In genomic region chr17:78890111-78890897, GRCh38 we compare ENCODE assay signal across 8 cellular contexts. TPM values are rescaled to one million over a fixed set of nuclear protein-coding genes. Genes with fewer than 3 reads are reported as not detected.
DNase-seq lines count a peak whose midpoint lies in the region; ATAC-seq lines count a peak whose summit lies in the region.

No MANE protein-coding gene starts in this region.

- CTCF ChIA-PET in activated CD8-positive, alpha-beta T cell treated with anti-CD3 and anti-CD28 coated beads, Interleukin-2, amount 10 ng/mL, durations not matched to agents 7 days and 5 days (lab: Charles Lee): interaction anchor here (1.1 to 2.6 kb wide), 7 partner anchors 13 to 155 kb away, joined by 3 to 13 read pairs (median 3); no protein-coding TSS in a partner anchor

- H3K9me3 Mint-ChIP-seq in activated CD8-positive, alpha-beta T cell treated with anti-CD3 and anti-CD28 coated beads, Interleukin-2, amount 10 ng/mL, durations not matched to agents 7 days and 5 days (ENCODE audit: insufficient read depth): no peaks in the 10 kb centered on the region

- H3K4me1 Mint-ChIP-seq in activated CD8-positive, alpha-beta T cell treated with anti-CD3 and anti-CD28 coated beads, Interleukin-2, amount 10 ng/mL, durations not matched to agents 7 days and 5 days (ENCODE audit: low read depth): peaks cover 37% of the 10 kb centered on the region

- peak; percentile 73 for DNase-seq in activated CD8-positive, alpha-beta T cell treated with anti-CD3 and anti-CD28 coated beads, Interleukin-2, amount 10 ng/mL, durations not matched to agents 7 days and 5 days
- peak; percentile 93 for DNase-seq in cardiac septum (ENCODE audit: low spot score)
- peak; percentile 6 to 30 (median 6) for DNase-seq in stimulated activated CD4-positive, alpha-beta T cell treated with anti-CD3 and anti-CD28 coated beads, TNF-alpha, amount 100 ng/mL, for 24 hours (ENCODE audit: low read depth in 3 of 3)
- DNase-seq in SHP77 (lab: John Stamatoyannopoulos, UW): no peak
- DNase-seq in DMS153 treated with DMSO at 0.1 percent for 48 hours (lab: John Stamatoyannopoulos, UW; ENCODE audit: unreplicated experiment): no peak

- no peak overlapping the region for H3K4me3 Mint-ChIP-seq in activated CD8-positive, alpha-beta T cell treated with anti-CD3 and anti-CD28 coated beads, Interleukin-2, amount 10 ng/mL, durations not matched to agents 7 days and 5 days

- peak overlapping the region; percentile 89 for H3K27ac Mint-ChIP-seq in activated CD8-positive, alpha-beta T cell treated with anti-CD3 and anti-CD28 coated beads, Interleukin-2, amount 10 ng/mL, durations not matched to agents 7 days and 5 days

- intact Hi-C loops in cardiac septum (cut with DNase I): no loop called here

- POLR2A ChIA-PET in activated CD8-positive, alpha-beta T cell treated with anti-CD3 and anti-CD28 coated beads, Interleukin-2, amount 10 ng/mL, durations not matched to agents 7 days and 5 days (lab: Charles Lee): interaction anchor here (1.1 kb wide), 1 partner anchor 32 kb away, joined by 3 read pairs; no protein-coding TSS in a partner anchor

- no peaks in the 10 kb centered on the region for H3K36me3 Mint-ChIP-seq in activated CD8-positive, alpha-beta T cell treated with anti-CD3 and anti-CD28 coated beads, Interleukin-2, amount 10 ng/mL, durations not matched to agents 7 days and 5 days (ENCODE audit: low read depth)

- H3K27me3 Mint-ChIP-seq in activated CD8-positive, alpha-beta T cell treated with anti-CD3 and anti-CD28 coated beads, Interleukin-2, amount 10 ng/mL, durations not matched to agents 7 days and 5 days (ENCODE audit: low read depth): no peaks in the 10 kb centered on the region

- ATAC-seq in HG03108 (IDR thresholded peaks at IDR 0.05; ENCODE audit: unreplicated experiment) (peak; percentile 43), GM21619 (IDR thresholded peaks at IDR 0.05; ENCODE audit: unreplicated experiment) (no peak), GM18907 (IDR thresholded peaks at IDR 0.05; ENCODE audit: unreplicated experiment) (no peak)
- ATAC-seq in activated CD8-positive, alpha-beta T cell treated with anti-CD3 and anti-CD28 coated beads, Interleukin-2, amount 10 ng/mL, durations not matched to agents 7 days and 5 days: peak; percentile 75

RNA-seq across cellular contexts. Expression of gene CEP295NL, which starts 12.7 kb away (rescaled TPM):
- under 1 TPM in 1 of 2 experiments, not detected in 1; 0.26 TPM for total RNA-seq in activated CD8-positive, alpha-beta T cell treated with anti-CD3 and anti-CD28 coated beads, Interleukin-2, amount 10 ng/mL, durations not matched to agents 7 days and 5 days
- total RNA-seq in cardiac septum: 1.6 TPM

RNA-seq across cellular contexts. Expression of gene TIMP2, which starts 34.9 kb away (rescaled TPM):
- total RNA-seq in activated CD8-positive, alpha-beta T cell treated with anti-CD3 and anti-CD28 coated beads, Interleukin-2, amount 10 ng/mL, durations not matched to agents 7 days and 5 days: 1 to 10 TPM; 3.6 to 3.8 TPM
- total RNA-seq in cardiac septum: 95.5 TPM

RNA-seq across cellular contexts. Expression of gene USP36, which starts 49.7 kb away (rescaled TPM):
- 10 to 100 TPM; 67.5 TPM for total RNA-seq in activated CD8-positive, alpha-beta T cell treated with anti-CD3 and anti-CD28 coated beads, Interleukin-2, amount 10 ng/mL, durations not matched to agents 7 days and 5 days
- 19.5 TPM for total RNA-seq in cardiac septum

Comparison
In these comparisons a context has a peak if more than half of its experiments do, and no peak if none do; other contexts are left out.
1. ATAC-seq: peak in HG03108 (single experiment) and activated CD8-positive, alpha-beta T cell treated with anti-CD3 and anti-CD28 coated beads, Interleukin-2, amount 10 ng/mL, durations not matched to agents 7 days and 5 days (single experiment); none in GM21619 (single experiment) and GM18907 (single experiment).
2. DNase-seq: peak in activated CD8-positive, alpha-beta T cell treated with anti-CD3 and anti-CD28 coated beads, Interleukin-2, amount 10 ng/mL, durations not matched to agents 7 days and 5 days (single experiment), cardiac septum (single experiment) and stimulated activated CD4-positive, alpha-beta T cell treated with anti-CD3 and anti-CD28 coated beads, TNF-alpha, amount 100 ng/mL, for 24 hours (3 of 3); none in SHP77 (0 of 2) and DMS153 treated with DMSO at 0.1 percent for 48 hours (single experiment).
3. RNA of gene TIMP2, which starts 34.9 kb away (total RNA-seq): 95.5 TPM in cardiac septum (single experiment); 3.6 to 3.8 TPM in activated CD8-positive, alpha-beta T cell treated with anti-CD3 and anti-CD28 coated beads, Interleukin-2, amount 10 ng/mL, durations not matched to agents 7 days and 5 days; every median in the first group is over 10 times any median in the second.